17 cellular contexts compared by ENCODE assay signal in the genomic region with DNA sequence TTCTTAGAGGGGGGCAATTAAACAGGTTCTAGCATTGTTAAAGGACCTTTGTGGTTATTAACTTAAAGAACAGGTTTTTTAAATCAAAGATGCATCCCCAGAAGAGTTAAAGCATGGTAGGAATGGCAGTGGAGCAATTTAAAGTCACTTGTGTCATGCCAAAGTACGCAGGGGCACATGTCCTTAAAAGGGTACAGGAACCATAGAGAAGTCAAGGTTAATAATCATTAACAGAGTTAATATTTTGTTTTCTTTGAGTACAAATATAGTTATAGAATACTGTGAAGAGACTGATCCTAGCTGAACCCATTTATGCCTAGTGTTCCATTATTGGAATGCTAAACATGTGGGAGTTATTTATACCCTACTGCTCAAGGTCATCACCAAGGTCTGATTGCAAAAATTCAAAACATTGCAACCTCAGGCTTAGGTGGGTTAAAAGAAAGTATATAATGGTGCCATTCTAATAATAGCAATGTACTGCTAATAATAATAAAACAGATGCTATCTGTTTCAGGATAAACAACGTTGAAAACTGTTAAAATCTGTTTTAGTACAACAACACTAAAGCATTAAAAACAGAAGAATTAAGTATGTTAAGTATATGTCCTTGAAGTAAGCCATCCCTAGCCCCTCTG.
A peak's percentile ranks its signal among the peaks of the same experiment; 100 is the strongest.
DNase-seq lines count a peak whose midpoint lies in the region; ATAC-seq, FAIRE-seq and TF ChIP-seq lines count a peak whose summit lies in the region.
"Had no signal": no experiment of that assay in that cellular context is flagged by ENCODE, and none has a peak within 500 bp of the region (broad histone marks: within the 10 kb centered on the region; RNA-seq: fewer than 3 reads in every experiment).

No MANE protein-coding gene starts in this region.

- H3K9me2 ChIP-seq in Loucy (replicated peaks; ENCODE audit: low read depth, low read length), result no peaks in the 10 kb centered on the region

- TF ChIP-seq CTCF in Loucy (conservative IDR thresholded peaks at IDR 0.05; ENCODE audit: low read length) (no peak), parathyroid adenoma (IDR thresholded peaks at IDR 0.05) (no peak)

- H3K36me3 ChIP-seq in Loucy (ENCODE audit: insufficient read depth, low read length), result no peaks in the 10 kb centered on the region
- no peaks in the 10 kb centered on the region for H3K36me3 ChIP-seq in parathyroid adenoma (ENCODE audit: control insufficient read depth, insufficient read depth, low read length)

- H4K20me1 ChIP-seq in Loucy (ENCODE audit: insufficient read depth, low read length, poor library complexity, severe bottlenecking), result no peaks in the 10 kb centered on the region

- H3K4me2 ChIP-seq in Loucy (ENCODE audit: low read depth, low read length, poor library complexity, severe bottlenecking) (peak overlapping the region; percentile 41), parathyroid adenoma (ENCODE audit: low read length) (peak overlapping the region; percentile 13)

- no peak overlapping the region for H3K4me3 ChIP-seq in Loucy (ENCODE audit: low read length, poor library complexity, severe bottlenecking)
- no peak overlapping the region for H3K4me3 ChIP-seq in parathyroid adenoma (ENCODE audit: low read depth, low read length)

- peaks cover 2 to 7% (median 2%) of the 10 kb centered on the region in 3 donors for H3K27me3 Mint-ChIP-seq in immature natural killer cell (ENCODE audit: low read depth in 3 of 3)

- no peak overlapping the region for H3K27ac Mint-ChIP-seq in immature natural killer cell
- H3K27ac Mint-ChIP-seq: CD4-positive, alpha-beta memory T cell had no signal

- H3K79me2 ChIP-seq in Loucy (ENCODE audit: insufficient read depth, low read length) (no peaks in the 10 kb centered on the region), parathyroid adenoma (no peaks in the 10 kb centered on the region)

- ATAC-seq in left colon, result no peak

- intact Hi-C loops in left colon (cut with DNase I, micrococcal nuclease), result no loop called here

- H3K27me3 ChIP-seq in Loucy (ENCODE audit: insufficient read depth, low read length, poor library complexity, severe bottlenecking), result no peaks in the 10 kb centered on the region
- no peaks in the 10 kb centered on the region for H3K27me3 ChIP-seq in parathyroid adenoma (ENCODE audit: control insufficient read depth, insufficient read depth, low read length)

- H3K9me3 ChIP-seq in Loucy (ENCODE audit: insufficient read depth, low read depth, low read length) (no peaks in the 10 kb centered on the region), parathyroid adenoma (ENCODE audit: control insufficient read depth, low read length) (no peaks in the 10 kb centered on the region)

- H3K9ac ChIP-seq in Loucy (ENCODE audit: low read depth, low read length, poor library complexity, severe bottlenecking), result no peak overlapping the region
- no peak overlapping the region for H3K9ac ChIP-seq in parathyroid adenoma

- no peak overlapping the region for H3K4me3 Mint-ChIP-seq in immature natural killer cell
- H3K4me3 Mint-ChIP-seq: CD4-positive, alpha-beta memory T cell had no signal

- H3K36me3 Mint-ChIP-seq in immature natural killer cell, result no peaks in the 10 kb centered on the region
- H3K36me3 Mint-ChIP-seq: CD4-positive, alpha-beta memory T cell had no signal

- peaks cover 8% of the 10 kb centered on the region for H3F3A ChIP-seq in Loucy (ENCODE audit: low read depth)

- peak; percentile 73 for FAIRE-seq in G401.6 (lab: Jason Lieb, UNC)
- FAIRE-seq: GM12891, H1 had no signal

- H3K27ac ChIP-seq in parathyroid adenoma, result no peak overlapping the region

- H3K4me1 ChIP-seq in Loucy (ENCODE audit: insufficient read depth, low read length, poor library complexity, severe bottlenecking), result peaks cover 64% of the 10 kb centered on the region
- H3K4me1 ChIP-seq in parathyroid adenoma, result peaks cover 4% of the 10 kb centered on the region

- no peak for DNase-seq in left colon
- no peak for DNase-seq in immature natural killer cell
- no peak for DNase-seq in NCI-H1694 treated with DMSO at 0.1 percent for 48 hours (lab: John Stamatoyannopoulos, UW)
- DNase-seq: C1 segment of cervical spinal cord; Calu3; CD4-positive, alpha-beta memory T cell; COR-L47; DMS153; DND-41; GF-D8; H7; HCEC 1CT had no signal

- no peaks in the 10 kb centered on the region for H3K4me1 Mint-ChIP-seq in immature natural killer cell
- H3K4me1 Mint-ChIP-seq: CD4-positive, alpha-beta memory T cell had no signal

- H2AFZ ChIP-seq in Loucy (ENCODE audit: low read length) (no peak overlapping the region), parathyroid adenoma (no peak overlapping the region)

- peaks cover 0 to 2% (median 0%) of the 10 kb centered on the region in 6 donors for H3K9me3 Mint-ChIP-seq in immature natural killer cell
- H3K9me3 Mint-ChIP-seq: CD4-positive, alpha-beta memory T cell had no signal
